In the genomic region with DNA sequence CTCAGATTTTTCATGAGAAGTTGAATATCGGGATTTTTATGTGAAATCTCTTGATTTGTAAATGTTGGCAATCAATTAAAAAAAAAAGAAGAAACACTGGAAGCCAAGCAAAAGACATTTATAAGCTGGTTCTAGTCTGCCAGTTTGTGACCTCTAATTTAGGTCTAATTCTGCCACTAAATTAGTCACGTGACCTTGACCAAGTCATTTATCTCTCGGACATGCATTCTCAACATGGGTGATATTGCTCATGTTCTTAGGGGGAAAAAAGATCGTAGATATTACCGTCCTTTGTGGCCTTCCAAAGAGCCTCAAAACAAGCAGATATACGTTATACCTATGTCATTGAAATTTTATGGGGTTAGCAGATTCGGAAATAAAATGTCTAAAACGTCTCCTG, we compare ENCODE assay signal across 7 cellular contexts. TPM values are rescaled to one million over a fixed set of nuclear protein-coding genes. Genes with fewer than 3 reads are reported as not detected.
DNase-seq lines count a peak whose midpoint lies in the region; ATAC-seq and TF ChIP-seq lines count a peak whose summit lies in the region.

No MANE protein-coding gene starts in this region.

- intact Hi-C loops in spleen (cut with DNase I; ENCODE audit: low total_unique reads), result no loop called here

- H3K9me3 Mint-ChIP-seq in HFFc6 (peaks cover 3% of the 10 kb centered on the region), WTC11 (peaks cover 24% of the 10 kb centered on the region)

- H3K27me3 ChIP-seq in hepatocyte (no peaks in the 10 kb centered on the region), spleen (replicated peaks in 1 of 7) (peaks cover 0 to 13% (median 0%) of the 10 kb centered on the region in 7 donors)

- H3K9me3 ChIP-seq in hepatocyte (ENCODE audit: low read depth), result no peaks in the 10 kb centered on the region
- H3K9me3 ChIP-seq in spleen, result peaks cover 0 to under 1% (median 0%) of the 10 kb centered on the region in 8 donors

- H3K27ac ChIP-seq in hepatocyte, result no peak overlapping the region
- H3K27ac ChIP-seq in spleen, result peak overlapping the region in 1 of 8 donors; percentile 81

- peak overlapping the region; percentile 86 for H3K27ac Mint-ChIP-seq in HFFc6
- H3K27ac Mint-ChIP-seq in WTC11, result no peak overlapping the region

- peak overlapping the region; percentile 95 for H2AFZ ChIP-seq in hepatocyte

- peak overlapping the region; percentile 66 for H3K4me3 ChIP-seq in hepatocyte
- peak overlapping the region; percentile 68 to 88 (median 74) for H3K4me3 ChIP-seq in spleen

- H3K4me3 Mint-ChIP-seq in HFFc6, result peak overlapping the region; percentile 99
- H3K4me3 Mint-ChIP-seq in WTC11, result peak overlapping the region; percentile 91

- H3K79me2 ChIP-seq in hepatocyte, result peaks cover 8% of the 10 kb centered on the region

- H3K4me1 ChIP-seq in hepatocyte (ENCODE audit: insufficient read depth) (no peaks in the 10 kb centered on the region), spleen (peaks cover 0 to 34% (median 17%) of the 10 kb centered on the region in 6 donors)

- no peak for TF ChIP-seq POLR2A in spleen (IDR thresholded peaks at IDR 0.05)

- H3K9me2 ChIP-seq in hepatocyte (replicated peaks; ENCODE audit: insufficient read depth), result no peaks in the 10 kb centered on the region

- H4K20me1 ChIP-seq in hepatocyte (ENCODE audit: insufficient read depth, poor library complexity, severe bottlenecking), result no peaks in the 10 kb centered on the region

- ATAC-seq in WTC11, result no peak

- H3K36me3 ChIP-seq in hepatocyte (replicated peaks; ENCODE audit: insufficient read depth, low read depth) (no peaks in the 10 kb centered on the region), spleen (no peaks in the 10 kb centered on the region)

- WGBS in hepatocyte (ENCODE audit: low lambda C conversion rate, missing lambda C conversion rate), result 82% methylated on average over 8 of the region's 8 CpGs
- WGBS in spleen, 5 donors, result 64 to 83% (median 74%) methylated on average over 8 of the region's 8 CpGs

- DNase-seq in HFFc6, result no peak
- no peak for DNase-seq in WTC11 (ENCODE audit: low spot score)
- no peak for DNase-seq in hepatocyte (ENCODE audit: low spot score)
- no peak for DNase-seq in spleen
- DNase-seq in activated CD8-positive, alpha-beta memory T cell treated with anti-CD3 and anti-CD28 coated beads, Interleukin-2, amount 50 U/mL, for 4 hours, result no peak
- DNase-seq in NCI-H446 treated with DMSO at 0.1 percent for 48 hours (lab: John Stamatoyannopoulos, UW), result no peak
- DNase-seq in NCI-H2171 treated with DMSO at 0.1 percent for 48 hours (lab: John Stamatoyannopoulos, UW), result no peak

- H3K36me3 Mint-ChIP-seq in HFFc6 (ENCODE audit: low read depth), result no peaks in the 10 kb centered on the region
- H3K36me3 Mint-ChIP-seq in WTC11, result peaks cover 20% of the 10 kb centered on the region

- H3K4me1 Mint-ChIP-seq in HFFc6 (ENCODE audit: low read depth), result peaks cover 26% of the 10 kb centered on the region
- H3K4me1 Mint-ChIP-seq in WTC11, result peaks cover 14% of the 10 kb centered on the region

- TF ChIP-seq CTCF in HFFc6 (IDR thresholded peaks at IDR 0.05) (no peak), WTC11 (IDR thresholded peaks at IDR 0.05) (no peak), hepatocyte (IDR thresholded peaks at IDR 0.05; ENCODE audit: poor library complexity) (no peak), spleen (IDR thresholded peaks at IDR 0.05 in 8 of 11, conservative IDR thresholded peaks at IDR 0.05 in 3 of 11) (no peak)

- H3K4me2 ChIP-seq in hepatocyte, result peak overlapping the region; percentile 82

- CTCF ChIA-PET in WTC11 (lab: Charles Lee), result interaction anchor here (1.6 kb wide), 1 partner anchor 18 kb away, joined by 6 read pairs; no protein-coding TSS in a partner anchor

- POLR2A ChIA-PET in WTC11 (lab: Charles Lee), result no interaction called here

- H3K27me3 Mint-ChIP-seq in HFFc6 (ENCODE audit: insufficient read depth), result peaks cover 2% of the 10 kb centered on the region; the same call in 1 of the 2 replicates
- H3K27me3 Mint-ChIP-seq in WTC11 (ENCODE audit: low read depth), result peaks cover 33% of the 10 kb centered on the region

TF ChIP-seq in WTC11, 78 proteins besides CTCF, POLR2A, EP300 and RAD21 (continues in another document):
- TF ChIP-seq ARID4B (CRISPR knock-in tag; IDR thresholded peaks at IDR 0.05; ENCODE audit: borderline replicate concordance), result no peak
- no peak for TF ChIP-seq ZNF512 (CRISPR knock-in tag; IDR thresholded peaks at IDR 0.05; ENCODE audit: borderline replicate concordance)
- TF ChIP-seq ETV6 (CRISPR knock-in tag; IDR thresholded peaks at IDR 0.05), result no peak
- TF ChIP-seq OVOL2 (CRISPR knock-in tag; IDR thresholded peaks at IDR 0.05; ENCODE audit: borderline replicate concordance), result no peak
- TF ChIP-seq, protein P1, sequence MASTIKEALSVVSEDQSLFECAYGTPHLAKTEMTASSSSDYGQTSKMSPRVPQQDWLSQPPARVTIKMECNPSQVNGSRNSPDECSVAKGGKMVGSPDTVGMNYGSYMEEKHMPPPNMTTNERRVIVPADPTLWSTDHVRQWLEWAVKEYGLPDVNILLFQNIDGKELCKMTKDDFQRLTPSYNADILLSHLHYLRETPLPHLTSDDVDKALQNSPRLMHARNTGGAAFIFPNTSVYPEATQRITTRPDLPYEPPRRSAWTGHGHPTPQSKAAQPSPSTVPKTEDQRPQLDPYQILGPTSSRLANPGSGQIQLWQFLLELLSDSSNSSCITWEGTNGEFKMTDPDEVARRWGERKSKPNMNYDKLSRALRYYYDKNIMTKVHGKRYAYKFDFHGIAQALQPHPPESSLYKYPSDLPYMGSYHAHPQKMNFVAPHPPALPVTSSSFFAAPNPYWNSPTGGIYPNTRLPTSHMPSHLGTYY (CRISPR knock-in tag; IDR thresholded peaks at IDR 0.05), result no peak
- no peak for TF ChIP-seq ZNF671 (CRISPR knock-in tag; IDR thresholded peaks at IDR 0.05)
- TF ChIP-seq ATF3 (CRISPR knock-in tag; conservative IDR thresholded peaks at IDR 0.05), result no peak
- no peak for TF ChIP-seq MYBL2 (CRISPR knock-in tag; IDR thresholded peaks at IDR 0.05)
- no peak for TF ChIP-seq E2F1 (CRISPR knock-in tag; IDR thresholded peaks at IDR 0.05)
- TF ChIP-seq IRF2 (CRISPR knock-in tag; IDR thresholded peaks at IDR 0.05; ENCODE audit: borderline replicate concordance, low read depth), result no peak

RNA-seq across cellular contexts. Expression of gene PTPDC1, which starts 52.9 kb away (rescaled TPM):
- 1 to 10 TPM; 2.3 to 3.1 (median 2.9) TPM for total RNA-seq in HFFc6 (2021; fragmentation: NEBNext Ultra II Directional; extraction: Animal tissue kit (Norgen Biotek cat#: 25700))
- 8.9 to 9.5 TPM (median 9.2 TPM) in 3 replicates for total RNA-seq in WTC11 (2021)
- 7.2 and 7.5 TPM in 2 replicates for total RNA-seq in hepatocyte
- 2.4 and 5.3 TPM in 2 replicates for polyA plus RNA-seq in hepatocyte
- 10 to 100 TPM in 1 of 7 donors, 1 to 10 TPM in 6; 3.8 to 10.5 (median 6.2) TPM for total RNA-seq in spleen
- 1 to 10 TPM; 1.9 to 2.4 (median 2.2) TPM for polyA plus RNA-seq in spleen
